In genomic region chr7:148664319-148664718, GRCh38 we compare ENCODE assay signal across 14 cellular contexts. TPM values are rescaled to one million over a fixed set of nuclear protein-coding genes. Genes with fewer than 3 reads are reported as not detected.
DNase-seq lines count a peak whose midpoint lies in the region; ATAC-seq and TF ChIP-seq lines count a peak whose summit lies in the region.
"Had no signal": no experiment of that assay in that cellular context is flagged by ENCODE, and none has a peak within 500 bp of the region (broad histone marks: within the 10 kb centered on the region; RNA-seq: fewer than 3 reads in every experiment).

No MANE protein-coding gene starts in this region.

- peaks cover 0 to 3% (median 2%) of the 10 kb centered on the region in 5 experiments for H3K9me3 Mint-ChIP-seq in brain

- H3K4me1 Mint-ChIP-seq in brain, result peaks cover 12% of the 10 kb centered on the region
- H3K4me1 Mint-ChIP-seq: activated B cell treated with CpG ODN at 0.5 μM for 24 hours, B cell had no signal

- peak overlapping the region in 1 of 5 experiments; percentile 52 for H3K4me3 Mint-ChIP-seq in brain
- H3K4me3 Mint-ChIP-seq: activated B cell treated with CpG ODN at 0.5 μM for 24 hours; activated naive CD8-positive, alpha-beta T cell; B cell had no signal

- intact Hi-C loops in cardiac septum (cut with DNase I), result no loop called here
- intact Hi-C loops in colonic mucosa (cut with DNase I), result no loop called here

- no peak overlapping the region for H3K27ac ChIP-seq in colonic mucosa
- H3K27ac ChIP-seq: dorsolateral prefrontal cortex had no signal

- H3K36me3 Mint-ChIP-seq in brain, result no peaks in the 10 kb centered on the region
- H3K36me3 Mint-ChIP-seq: activated naive CD8-positive, alpha-beta T cell had no signal

- ATAC-seq in HG03460 (IDR thresholded peaks at IDR 0.05; ENCODE audit: unreplicated experiment) (no peak), HG02981 (IDR thresholded peaks at IDR 0.05; ENCODE audit: unreplicated experiment) (no peak)

- DNase-seq in G401 (ENCODE audit: low spot score) (peak; percentile 1), cardiac septum (ENCODE audit: low spot score) (peak; percentile 81), renal cortical epithelial cell (ENCODE audit: low read depth) (peak; percentile 3), colonic mucosa (no peak), NCI-H226 (no peak)
- DNase-seq: activated B cell treated with CpG ODN at 0.5 μM for 24 hours; activated CD8-positive, alpha-beta memory T cell treated with anti-CD3 and anti-CD28 coated beads, Interleukin-2, amount 50 U/mL, for 4 hours; occipital lobe had no signal

- H3K4me1 ChIP-seq in colonic mucosa, result no peaks in the 10 kb centered on the region

- H3K27me3 Mint-ChIP-seq in brain, result no peaks in the 10 kb centered on the region
- H3K27me3 Mint-ChIP-seq: activated naive CD8-positive, alpha-beta T cell; B cell had no signal

- no peaks in the 10 kb centered on the region for H3K36me3 ChIP-seq in colonic mucosa

- no peak for TF ChIP-seq CTCF in brain (conservative IDR thresholded peaks at IDR 0.05)
- no peak for TF ChIP-seq CTCF in colonic mucosa (IDR thresholded peaks at IDR 0.05)

- no peaks in the 10 kb centered on the region for H3K9me3 ChIP-seq in colonic mucosa

- H3K9ac ChIP-seq in colonic mucosa (ENCODE audit: low read depth in 2 of 2, low read length in 2 of 2), result no peak overlapping the region

- in situ Hi-C loops in G401 (cut with HindIII; ENCODE audit: low sequenced_read_pairs), result no loop called here

- H3K27ac Mint-ChIP-seq in brain, result peak overlapping the region in 3 of 5 experiments; percentile 31 to 74 (median 73)
- H3K27ac Mint-ChIP-seq: activated B cell treated with CpG ODN at 0.5 μM for 24 hours; activated naive CD8-positive, alpha-beta T cell; B cell had no signal

- no peaks in the 10 kb centered on the region for H3K27me3 ChIP-seq in colonic mucosa
- H3K27me3 ChIP-seq: dorsolateral prefrontal cortex had no signal

- H3K4me3 ChIP-seq in colonic mucosa, result no peak overlapping the region
- H3K4me3 ChIP-seq: dorsolateral prefrontal cortex had no signal

RNA-seq across cellular contexts. Expression of gene CUL1, which starts 34.4 kb away (rescaled TPM):
- total RNA-seq in G401 (2014; rRNA removed; shearing (Covaris generic)), result 69.8 and 84.5 TPM in 2 replicates
- 30.0 TPM for polyA plus RNA-seq in brain (ENCODE audit: insufficient read depth, low read depth, low replicate concordance)
- 42.3 TPM for total RNA-seq in cardiac septum
- 39.2 and 69.2 TPM in 2 replicates for total RNA-seq in renal cortical epithelial cell
- total RNA-seq in colonic mucosa, result 10 to 100 TPM; 36.2 to 36.9 TPM

Comparison
In these comparisons a context has a peak if more than half of its experiments do, and no peak if none do; other contexts are left out.
1. DNase-seq: peak in G401 (single experiment), cardiac septum (single experiment) and renal cortical epithelial cell (single experiment); none in colonic mucosa (single experiment) and NCI-H226 (single experiment).